Comparison of ENCODE assay signal across 1 cellular context in genomic region chr1:211612786-211613107, GRCh38.
TF ChIP-seq lines count a peak whose summit lies in the region.

No MANE protein-coding gene starts in this region.

TF ChIP-seq in H1, 55 proteins besides CTCF, POLR2A, EP300 and RAD21:
- TF ChIP-seq TAF7 (optimal IDR thresholded peaks at IDR 0.05; ENCODE audit: borderline replicate concordance, low read depth, low read length) = no peak
- no peak for TF ChIP-seq SP2 (IDR thresholded peaks at IDR 0.05; ENCODE audit: low read length)
- TF ChIP-seq CHD2 (IDR thresholded peaks at IDR 0.05; ENCODE audit: low read length) = no peak
- TF ChIP-seq JUN (IDR thresholded peaks at IDR 0.05; ENCODE audit: low read depth, low read length) = no peak
- TF ChIP-seq CHD1 (IDR thresholded peaks at IDR 0.05; ENCODE audit: low read depth, low read length) = no peak
- no peak for TF ChIP-seq SUZ12 (IDR thresholded peaks at IDR 0.05; ENCODE audit: low read length)
- no peak for TF ChIP-seq CTBP2 (IDR thresholded peaks at IDR 0.05; ENCODE audit: borderline replicate concordance, insufficient read depth, insufficient read length, low read length)
- no peak for TF ChIP-seq MAFK (IDR thresholded peaks at IDR 0.05; ENCODE audit: low read depth, low read length)
- no peak for TF ChIP-seq RXRA (IDR thresholded peaks at IDR 0.05; ENCODE audit: insufficient read depth, low read depth, low read length)
- no peak for TF ChIP-seq SAP30 (IDR thresholded peaks at IDR 0.05; ENCODE audit: insufficient read depth, insufficient replicate concordance, low read length)
- no peak for TF ChIP-seq SP4 (IDR thresholded peaks at IDR 0.05; ENCODE audit: low read length)
- TF ChIP-seq, protein P1, sequence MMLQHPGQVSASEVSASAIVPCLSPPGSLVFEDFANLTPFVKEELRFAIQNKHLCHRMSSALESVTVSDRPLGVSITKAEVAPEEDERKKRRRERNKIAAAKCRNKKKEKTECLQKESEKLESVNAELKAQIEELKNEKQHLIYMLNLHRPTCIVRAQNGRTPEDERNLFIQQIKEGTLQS (IDR thresholded peaks at IDR 0.05; ENCODE audit: insufficient read depth, low read depth, low read length) = no peak
TF ChIP-seq in H1: peak in this region for 0.
